Comparison of ENCODE assay signal across 9 cellular contexts in the genomic region with DNA sequence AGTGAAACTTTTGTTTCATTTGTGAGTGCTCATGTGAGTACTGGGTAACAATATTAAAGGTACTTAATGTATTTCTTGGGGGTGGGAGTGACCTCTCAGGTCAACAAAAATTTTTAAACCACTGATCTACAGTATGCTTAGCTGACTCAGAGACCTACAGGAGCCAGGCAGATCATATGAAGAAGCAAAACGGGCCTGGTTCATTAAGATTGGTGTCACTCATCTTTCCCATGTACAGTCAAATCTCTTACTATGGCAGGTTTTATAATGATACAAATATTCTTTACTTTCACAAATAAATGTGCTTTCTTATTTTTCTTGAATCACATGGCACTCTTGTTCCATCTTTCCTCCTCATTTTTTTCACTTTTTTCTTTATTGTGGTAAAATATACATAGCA. TPM values are rescaled to one million over a fixed set of nuclear protein-coding genes. Genes with fewer than 3 reads are reported as not detected.
DNase-seq lines count a peak whose midpoint lies in the region; ATAC-seq and TF ChIP-seq lines count a peak whose summit lies in the region.
"Had no signal": no experiment of that assay in that cellular context is flagged by ENCODE, and none has a peak within 500 bp of the region (broad histone marks: within the 10 kb centered on the region; RNA-seq: fewer than 3 reads in every experiment).

No MANE protein-coding gene starts in this region.

- no peaks in the 10 kb centered on the region for H3K9me3 Mint-ChIP-seq in central memory CD8-positive, alpha-beta T cell

- H3K9ac ChIP-seq in smooth muscle cell (ENCODE audit: low read depth): no peak overlapping the region

- 45% methylated on average over 1 of the region's 1 CpG for WGBS in smooth muscle cell (ENCODE audit: low lambda C conversion rate)

- peak overlapping the region; percentile 85 for H3K27ac Mint-ChIP-seq in central memory CD8-positive, alpha-beta T cell (ENCODE audit: low read depth)
- H3K27ac Mint-ChIP-seq: progenitor cell of endocrine pancreas had no signal

- no peaks in the 10 kb centered on the region for H3K27me3 ChIP-seq in smooth muscle cell (ENCODE audit: low read depth)

- CTCF ChIA-PET in OCI-LY7 (lab: Charles Lee; ENCODE audit: unreplicated experiment): interaction anchor here (0.5 kb wide), 1 partner anchor 26 kb away, joined by 4 read pairs; no protein-coding TSS in a partner anchor

- DNase-seq in OCI-LY7 (ENCODE audit: low spot score) (no peak), smooth muscle cell (lab: John Stamatoyannopoulos, UW; ENCODE audit: unreplicated experiment) (no peak), H4 (ENCODE audit: low spot score) (no peak)
- no peak for DNase-seq in central memory CD8-positive, alpha-beta T cell (ENCODE audit: low spot score in 2 of 2)
- no peak for DNase-seq in stimulated activated naive CD4-positive, alpha-beta T cell treated with Interleukin-2 at 50 U/mL for 16 hours (lab: John Stamatoyannopoulos, UW)
- DNase-seq: PC-9 had no signal

- TF ChIP-seq CTCF in OCI-LY7 (conservative IDR thresholded peaks at IDR 0.05; ENCODE audit: low read length): no peak
- no peak for TF ChIP-seq CTCF in smooth muscle cell (IDR thresholded peaks at IDR 0.05; ENCODE audit: borderline replicate concordance, insufficient read depth, poor library complexity, severe bottlenecking)

- H3K4me2 ChIP-seq in OCI-LY7 (ENCODE audit: low read length) (peak overlapping the region; percentile 33), smooth muscle cell (peak overlapping the region; percentile 64)
- H3K4me2 ChIP-seq: PC-9 had no signal

- intact Hi-C loops in OCI-LY7 (cut with micrococcal nuclease; ENCODE audit: unreplicated experiment): no loop called here

- ATAC-seq in GM18868 (IDR thresholded peaks at IDR 0.05; ENCODE audit: unreplicated experiment) (peak; percentile 35), HG03457 (IDR thresholded peaks at IDR 0.05; ENCODE audit: unreplicated experiment) (no peak)
- no peak for ATAC-seq in central memory CD8-positive, alpha-beta T cell (replicated peaks; ENCODE audit: extremely low read depth, poor library complexity, severe bottlenecking)

- H3K4me1 ChIP-seq in OCI-LY7 (ENCODE audit: insufficient read depth, low read length, poor library complexity, severe bottlenecking) (peaks cover 31% of the 10 kb centered on the region), smooth muscle cell (ENCODE audit: low read depth) (peaks cover 3% of the 10 kb centered on the region)

- H4K20me1 ChIP-seq in OCI-LY7 (ENCODE audit: insufficient read depth, low read length) (no peaks in the 10 kb centered on the region), smooth muscle cell (ENCODE audit: low read depth) (no peaks in the 10 kb centered on the region)

- peaks cover 9% of the 10 kb centered on the region for H3K36me3 Mint-ChIP-seq in central memory CD8-positive, alpha-beta T cell (ENCODE audit: insufficient read depth)

- BruUV-seq in OCI-LY7 (replicated peaks; lab: Mats Ljungman, UMichigan): no TSS peak

- H2AFZ ChIP-seq in OCI-LY7 (ENCODE audit: low read length): peak overlapping the region; percentile 89; the same call in 1 of the 2 replicates
- H2AFZ ChIP-seq in smooth muscle cell (ENCODE audit: low read depth): no peak overlapping the region
- H2AFZ ChIP-seq: PC-9 had no signal

- H3F3A ChIP-seq in smooth muscle cell (ENCODE audit: low read depth): peaks cover 19% of the 10 kb centered on the region

- H3K9me2 ChIP-seq in OCI-LY7 (ENCODE audit: insufficient read depth, low read length): no peaks in the 10 kb centered on the region

- H3K27ac ChIP-seq in OCI-LY7 (ENCODE audit: low read depth, low read length, poor library complexity, severe bottlenecking): peak overlapping the region; percentile 18
- peak overlapping the region; percentile 86 for H3K27ac ChIP-seq in smooth muscle cell (ENCODE audit: low read depth)
- H3K27ac ChIP-seq: PC-9 had no signal

- H3K27me3 Mint-ChIP-seq in central memory CD8-positive, alpha-beta T cell: no peaks in the 10 kb centered on the region

- H3K79me2 ChIP-seq in OCI-LY7 (ENCODE audit: insufficient read depth, low read depth, low read length) (no peaks in the 10 kb centered on the region), smooth muscle cell (ENCODE audit: low read depth) (no peaks in the 10 kb centered on the region)

- H3K4me3 Mint-ChIP-seq in central memory CD8-positive, alpha-beta T cell: no peak overlapping the region

- H3K9me3 ChIP-seq in OCI-LY7 (ENCODE audit: low read length): no peaks in the 10 kb centered on the region
- H3K9me3 ChIP-seq in smooth muscle cell (replicated peaks; ENCODE audit: low read depth): no peaks in the 10 kb centered on the region

- no peaks in the 10 kb centered on the region for H3K36me3 ChIP-seq in OCI-LY7 (ENCODE audit: insufficient read depth, low read length)
- H3K36me3 ChIP-seq in smooth muscle cell (ENCODE audit: low read depth): no peaks in the 10 kb centered on the region

- H3K4me3 ChIP-seq in OCI-LY7 (ENCODE audit: low read depth, low read length, poor library complexity, severe bottlenecking) (no peak overlapping the region), smooth muscle cell (no peak overlapping the region)
- H3K4me3 ChIP-seq: PC-9 had no signal

- POLR2A ChIA-PET in OCI-LY7 (lab: Charles Lee): interaction anchor here (0.6 to 1.3 kb wide), 4 partner anchors 9 to 438 kb away, joined by 3 to 10 read pairs (median 3); a partner anchor contains a TSS

- peaks cover 47% of the 10 kb centered on the region for H3K4me1 Mint-ChIP-seq in central memory CD8-positive, alpha-beta T cell

RNA-seq across cellular contexts. Expression of a gene that starts 7.7 kb away (rescaled TPM):
- total RNA-seq in OCI-LY7 (2014; rRNA removed; shearing (Covaris generic)): 1,901 and 3,039 TPM in 2 replicates
- 869 and 903 TPM in 2 replicates for total RNA-seq in OCI-LY7 (2022)
- 7,008 and 8,051 TPM in 2 replicates for total RNA-seq in smooth muscle cell
- polyA plus RNA-seq in smooth muscle cell: 5,467 and 5,517 TPM in 2 replicates
- total RNA-seq in H4 (2014; rRNA removed; shearing (Covaris generic)): 4,471 and 5,260 TPM in 2 replicates

RNA-seq across cellular contexts. Expression of a gene that starts 16.9 kb away (rescaled TPM):
- total RNA-seq in OCI-LY7 (2014; rRNA removed; shearing (Covaris generic)): 0.49 and 1.9 TPM in 2 replicates
- total RNA-seq in OCI-LY7 (2022) (1.6 and 1.8 TPM in 2 replicates), smooth muscle cell (0.31 TPM in 1 of 2 replicates, not detected in the other)
- polyA plus RNA-seq in smooth muscle cell: 0.11 and 1.1 TPM in 2 replicates
- 7.2 and 12.0 TPM in 2 replicates for total RNA-seq in H4 (2014; rRNA removed; shearing (Covaris generic))
